Comparison of ENCODE assay signal across 1 cellular context in the genomic region with DNA sequence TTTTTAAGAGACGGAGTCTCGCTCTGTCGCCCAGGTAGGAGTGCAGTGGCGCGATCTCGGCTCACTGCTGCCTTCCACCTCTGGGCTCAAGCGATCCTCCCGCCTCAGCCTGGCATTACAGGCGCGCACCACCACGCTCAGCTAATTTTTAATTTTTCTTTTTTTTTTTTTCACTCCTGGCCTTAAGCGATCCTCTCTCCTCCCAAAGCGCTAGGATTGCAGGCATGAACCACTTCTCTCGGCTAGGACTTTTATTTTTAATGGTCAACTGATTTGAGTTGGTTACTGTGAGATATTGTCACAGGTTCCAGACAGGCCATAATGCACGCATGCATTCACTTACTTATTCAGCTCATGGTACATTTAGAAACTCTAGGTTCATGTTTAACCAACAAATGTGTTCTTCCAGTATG.
TF ChIP-seq lines count a peak whose summit lies in the region.

No MANE protein-coding gene starts in this region.

TF ChIP-seq in HEK293, 187 proteins besides CTCF, POLR2A, EP300 and RAD21 (continued from another document):
- no peak for TF ChIP-seq HIC1 (tag by site-specific recombination; IDR thresholded peaks at IDR 0.05)
- TF ChIP-seq, protein P1, sequence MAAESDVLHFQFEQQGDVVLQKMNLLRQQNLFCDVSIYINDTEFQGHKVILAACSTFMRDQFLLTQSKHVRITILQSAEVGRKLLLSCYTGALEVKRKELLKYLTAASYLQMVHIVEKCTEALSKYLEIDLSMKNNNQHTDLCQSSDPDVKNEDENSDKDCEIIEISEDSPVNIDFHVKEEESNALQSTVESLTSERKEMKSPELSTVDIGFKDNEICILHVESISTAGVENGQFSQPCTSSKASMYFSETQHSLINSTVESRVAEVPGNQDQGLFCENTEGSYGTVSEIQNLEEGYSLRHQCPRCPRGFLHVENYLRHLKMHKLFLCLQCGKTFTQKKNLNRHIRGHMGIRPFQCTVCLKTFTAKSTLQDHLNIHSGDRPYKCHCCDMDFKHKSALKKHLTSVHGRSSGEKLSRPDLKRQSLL (tag by site-specific recombination; IDR thresholded peaks at IDR 0.05): no peak
- no peak; the same call in 1 of the 2 replicates for TF ChIP-seq EGR2 (tag by site-specific recombination; IDR thresholded peaks at IDR 0.05; ENCODE audit: low read depth)
- no peak for TF ChIP-seq ATF2 (tag by site-specific recombination; IDR thresholded peaks at IDR 0.05; ENCODE audit: low read depth)
- no peak for TF ChIP-seq ZNF366 (tag by site-specific recombination; conservative IDR thresholded peaks at IDR 0.05)
- TF ChIP-seq ZFP37 (tag by site-specific recombination; IDR thresholded peaks at IDR 0.05): no peak
- TF ChIP-seq YY2 (tag by site-specific recombination; IDR thresholded peaks at IDR 0.05): no peak
- no peak for TF ChIP-seq ZNF416 (tag by site-specific recombination; IDR thresholded peaks at IDR 0.05)
- TF ChIP-seq, protein P2, sequence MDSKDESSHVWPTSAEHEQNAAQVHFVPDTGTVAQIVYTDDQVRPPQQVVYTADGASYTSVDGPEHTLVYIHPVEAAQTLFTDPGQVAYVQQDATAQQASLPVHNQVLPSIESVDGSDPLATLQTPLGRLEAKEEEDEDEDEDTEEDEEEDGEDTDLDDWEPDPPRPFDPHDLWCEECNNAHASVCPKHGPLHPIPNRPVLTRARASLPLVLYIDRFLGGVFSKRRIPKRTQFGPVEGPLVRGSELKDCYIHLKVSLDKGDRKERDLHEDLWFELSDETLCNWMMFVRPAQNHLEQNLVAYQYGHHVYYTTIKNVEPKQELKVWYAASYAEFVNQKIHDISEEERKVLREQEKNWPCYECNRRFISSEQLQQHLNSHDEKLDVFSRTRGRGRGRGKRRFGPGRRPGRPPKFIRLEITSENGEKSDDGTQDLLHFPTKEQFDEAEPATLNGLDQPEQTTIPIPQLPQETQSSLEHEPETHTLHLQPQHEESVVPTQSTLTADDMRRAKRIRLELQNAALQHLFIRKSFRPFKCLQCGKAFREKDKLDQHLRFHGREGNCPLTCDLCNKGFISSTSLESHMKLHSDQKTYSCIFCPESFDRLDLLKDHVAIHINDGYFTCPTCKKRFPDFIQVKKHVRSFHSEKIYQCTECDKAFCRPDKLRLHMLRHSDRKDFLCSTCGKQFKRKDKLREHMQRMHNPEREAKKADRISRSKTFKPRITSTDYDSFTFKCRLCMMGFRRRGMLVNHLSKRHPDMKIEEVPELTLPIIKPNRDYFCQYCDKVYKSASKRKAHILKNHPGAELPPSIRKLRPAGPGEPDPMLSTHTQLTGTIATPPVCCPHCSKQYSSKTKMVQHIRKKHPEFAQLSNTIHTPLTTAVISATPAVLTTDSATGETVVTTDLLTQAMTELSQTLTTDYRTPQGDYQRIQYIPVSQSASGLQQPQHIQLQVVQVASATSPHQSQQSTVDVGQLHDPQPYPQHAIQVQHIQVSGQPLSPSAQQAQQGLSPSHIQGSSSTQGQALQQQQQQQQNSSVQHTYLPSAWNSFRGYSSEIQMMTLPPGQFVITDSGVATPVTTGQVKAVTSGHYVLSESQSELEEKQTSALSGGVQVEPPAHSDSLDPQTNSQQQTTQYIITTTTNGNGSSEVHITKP (tag by site-specific recombination; IDR thresholded peaks at IDR 0.05): no peak
